1 cellular context compared by ENCODE assay signal in genomic region chr1:51341876-51342496, GRCh38.
TF ChIP-seq lines count a peak whose summit lies in the region.

No MANE protein-coding gene starts in this region.

TF ChIP-seq in K562, 482 proteins besides CTCF, POLR2A, EP300 and RAD21 (continued from another document):
- TF ChIP-seq, protein P1, sequence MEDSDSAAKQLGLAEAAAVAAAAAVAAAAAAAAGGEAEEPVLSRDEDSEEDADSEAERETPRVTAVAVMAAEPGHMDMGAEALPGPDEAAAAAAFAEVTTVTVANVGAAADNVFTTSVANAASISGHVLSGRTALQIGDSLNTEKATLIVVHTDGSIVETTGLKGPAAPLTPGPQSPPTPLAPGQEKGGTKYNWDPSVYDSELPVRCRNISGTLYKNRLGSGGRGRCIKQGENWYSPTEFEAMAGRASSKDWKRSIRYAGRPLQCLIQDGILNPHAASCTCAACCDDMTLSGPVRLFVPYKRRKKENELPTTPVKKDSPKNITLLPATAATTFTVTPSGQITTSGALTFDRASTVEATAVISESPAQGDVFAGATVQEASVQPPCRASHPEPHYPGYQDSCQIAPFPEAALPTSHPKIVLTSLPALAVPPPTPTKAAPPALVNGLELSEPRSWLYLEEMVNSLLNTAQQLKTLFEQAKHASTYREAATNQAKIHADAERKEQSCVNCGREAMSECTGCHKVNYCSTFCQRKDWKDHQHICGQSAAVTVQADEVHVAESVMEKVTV (CRISPR knock-in tag; IDR thresholded peaks at IDR 0.05), result 0 out of 2 replicates have a peak, but pooled peaks have one; percentile 27
- no peak for TF ChIP-seq SIX5 (IDR thresholded peaks at IDR 0.05; ENCODE audit: borderline replicate concordance in 1 of 2, insufficient read depth in 1 of 2, low read depth in 1 of 2, low read length in 2 of 2)
- no peak for TF ChIP-seq HDAC6 (IDR thresholded peaks at IDR 0.05; ENCODE audit: low read depth, low read length)
- TF ChIP-seq MEIS2 (IDR thresholded peaks at IDR 0.05; ENCODE audit: partially characterized antibody), result peak; percentile 59
- TF ChIP-seq RREB1 (CRISPR knock-in tag; IDR thresholded peaks at IDR 0.05), result 0 out of 2 replicates have a peak, but pooled peaks have one; percentile 36
- TF ChIP-seq, protein P2, sequence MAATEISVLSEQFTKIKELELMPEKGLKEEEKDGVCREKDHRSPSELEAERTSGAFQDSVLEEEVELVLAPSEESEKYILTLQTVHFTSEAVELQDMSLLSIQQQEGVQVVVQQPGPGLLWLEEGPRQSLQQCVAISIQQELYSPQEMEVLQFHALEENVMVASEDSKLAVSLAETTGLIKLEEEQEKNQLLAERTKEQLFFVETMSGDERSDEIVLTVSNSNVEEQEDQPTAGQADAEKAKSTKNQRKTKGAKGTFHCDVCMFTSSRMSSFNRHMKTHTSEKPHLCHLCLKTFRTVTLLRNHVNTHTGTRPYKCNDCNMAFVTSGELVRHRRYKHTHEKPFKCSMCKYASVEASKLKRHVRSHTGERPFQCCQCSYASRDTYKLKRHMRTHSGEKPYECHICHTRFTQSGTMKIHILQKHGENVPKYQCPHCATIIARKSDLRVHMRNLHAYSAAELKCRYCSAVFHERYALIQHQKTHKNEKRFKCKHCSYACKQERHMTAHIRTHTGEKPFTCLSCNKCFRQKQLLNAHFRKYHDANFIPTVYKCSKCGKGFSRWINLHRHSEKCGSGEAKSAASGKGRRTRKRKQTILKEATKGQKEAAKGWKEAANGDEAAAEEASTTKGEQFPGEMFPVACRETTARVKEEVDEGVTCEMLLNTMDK (IDR thresholded peaks at IDR 0.05; ENCODE audit: borderline replicate concordance, insufficient read depth, low read depth, low read length, poor library complexity, severe bottlenecking), result peak; percentile 18
- TF ChIP-seq SP1 (CRISPR knock-in tag; IDR thresholded peaks at IDR 0.05), result 0 out of 2 replicates have a peak, but pooled peaks have one; percentile 45
- TF ChIP-seq, protein P3, sequence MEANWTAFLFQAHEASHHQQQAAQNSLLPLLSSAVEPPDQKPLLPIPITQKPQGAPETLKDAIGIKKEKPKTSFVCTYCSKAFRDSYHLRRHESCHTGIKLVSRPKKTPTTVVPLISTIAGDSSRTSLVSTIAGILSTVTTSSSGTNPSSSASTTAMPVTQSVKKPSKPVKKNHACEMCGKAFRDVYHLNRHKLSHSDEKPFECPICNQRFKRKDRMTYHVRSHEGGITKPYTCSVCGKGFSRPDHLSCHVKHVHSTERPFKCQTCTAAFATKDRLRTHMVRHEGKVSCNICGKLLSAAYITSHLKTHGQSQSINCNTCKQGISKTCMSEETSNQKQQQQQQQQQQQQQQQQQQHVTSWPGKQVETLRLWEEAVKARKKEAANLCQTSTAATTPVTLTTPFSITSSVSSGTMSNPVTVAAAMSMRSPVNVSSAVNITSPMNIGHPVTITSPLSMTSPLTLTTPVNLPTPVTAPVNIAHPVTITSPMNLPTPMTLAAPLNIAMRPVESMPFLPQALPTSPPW (CRISPR knock-in tag; IDR thresholded peaks at IDR 0.05), result 0 out of 2 replicates have a peak, but pooled peaks have one; percentile 30
- 0 out of 2 replicates have a peak, but pooled peaks have one; percentile 32 for TF ChIP-seq ZFP91 (CRISPR knock-in tag; IDR thresholded peaks at IDR 0.05)
- TF ChIP-seq RFX7 (CRISPR knock-in tag; IDR thresholded peaks at IDR 0.05), result no peak
- TF ChIP-seq TEAD2 (tag; IDR thresholded peaks at IDR 0.05), result no peak
- TF ChIP-seq SPI1 (IDR thresholded peaks at IDR 0.05; ENCODE audit: borderline replicate concordance, low read depth, low read length), result peak; percentile 76
- peak in 1 of 2 experiments; percentile 64; a peak in 1 of 4 replicates for TF ChIP-seq RCOR1 (IDR thresholded peaks at IDR 0.05; ENCODE audit: borderline replicate concordance in 1 of 2, low read depth in 2 of 2, low read length in 2 of 2)
